In genomic region chr1:163227126-163227525, GRCh38 we compare ENCODE assay signal across 18 cellular contexts.
"Had no signal": no experiment of that assay in that cellular context is flagged by ENCODE, and none has a peak within 500 bp of the region (broad histone marks: within the 10 kb centered on the region; RNA-seq: fewer than 3 reads in every experiment).

No MANE protein-coding gene starts in this region.

- H3K27ac ChIP-seq: neutrophil, right lobe of liver, uterus had no signal

- H3K4me1 ChIP-seq: uterus had no signal

- H3K27me3 ChIP-seq: neutrophil, right lobe of liver, uterus had no signal

- H3K36me3 ChIP-seq: neutrophil, right lobe of liver, uterus had no signal

- DNase-seq: activated CD4-positive, alpha-beta T cell treated with anti-CD3 and anti-CD28 coated beads for 1 hour; activated CD4-positive, alpha-beta T cell treated with anti-CD3 and anti-CD28 coated beads, Interleukin-2, amount 10 ng/mL, durations not matched to agents 7 days and 5 days; activated CD8-positive, alpha-beta T cell treated with anti-CD3 and anti-CD28 coated beads for 36 hours; activated gamma-delta T cell treated with Interleukin-2 at 50 U/mL for 16 hours; activated naive CD4-positive, alpha-beta T cell treated with anti-CD3 and anti-CD28 coated beads, Interleukin-2, amount 50 U/mL, for 16 hours; activated T-cell treated with anti-CD3 and anti-CD28 coated beads, Interleukin-2, amount 50 U/mL, for 4 hours; amygdala; dermis blood vessel endothelial cell; effector CD4-positive, alpha-beta T cell; left colon; naive B cell; nephron progenitor cell; right lobe of liver; small intestine; stimulated activated CD4-positive, alpha-beta T cell treated with anti-CD3 and anti-CD28 coated beads, Interleukin-4, amount 100 ng/mL, for 24 hours; T-helper 2 cell; uterus had no signal

- H3K9me3 ChIP-seq: neutrophil, right lobe of liver, uterus had no signal

- H3K4me3 ChIP-seq: right lobe of liver, uterus had no signal
